1 cellular context compared by ENCODE assay signal in genomic region chr10:71284544-71285179, GRCh38.
TF ChIP-seq lines count a peak whose summit lies in the region.

No MANE protein-coding gene starts in this region.

TF ChIP-seq in GM12878, 131 proteins besides CTCF, POLR2A, EP300 and RAD21:
- TF ChIP-seq BCL11A (IDR thresholded peaks at IDR 0.05; ENCODE audit: low read depth, low read length) = no peak
- TF ChIP-seq JUNB (IDR thresholded peaks at IDR 0.05) = no peak
- TF ChIP-seq, protein P1, sequence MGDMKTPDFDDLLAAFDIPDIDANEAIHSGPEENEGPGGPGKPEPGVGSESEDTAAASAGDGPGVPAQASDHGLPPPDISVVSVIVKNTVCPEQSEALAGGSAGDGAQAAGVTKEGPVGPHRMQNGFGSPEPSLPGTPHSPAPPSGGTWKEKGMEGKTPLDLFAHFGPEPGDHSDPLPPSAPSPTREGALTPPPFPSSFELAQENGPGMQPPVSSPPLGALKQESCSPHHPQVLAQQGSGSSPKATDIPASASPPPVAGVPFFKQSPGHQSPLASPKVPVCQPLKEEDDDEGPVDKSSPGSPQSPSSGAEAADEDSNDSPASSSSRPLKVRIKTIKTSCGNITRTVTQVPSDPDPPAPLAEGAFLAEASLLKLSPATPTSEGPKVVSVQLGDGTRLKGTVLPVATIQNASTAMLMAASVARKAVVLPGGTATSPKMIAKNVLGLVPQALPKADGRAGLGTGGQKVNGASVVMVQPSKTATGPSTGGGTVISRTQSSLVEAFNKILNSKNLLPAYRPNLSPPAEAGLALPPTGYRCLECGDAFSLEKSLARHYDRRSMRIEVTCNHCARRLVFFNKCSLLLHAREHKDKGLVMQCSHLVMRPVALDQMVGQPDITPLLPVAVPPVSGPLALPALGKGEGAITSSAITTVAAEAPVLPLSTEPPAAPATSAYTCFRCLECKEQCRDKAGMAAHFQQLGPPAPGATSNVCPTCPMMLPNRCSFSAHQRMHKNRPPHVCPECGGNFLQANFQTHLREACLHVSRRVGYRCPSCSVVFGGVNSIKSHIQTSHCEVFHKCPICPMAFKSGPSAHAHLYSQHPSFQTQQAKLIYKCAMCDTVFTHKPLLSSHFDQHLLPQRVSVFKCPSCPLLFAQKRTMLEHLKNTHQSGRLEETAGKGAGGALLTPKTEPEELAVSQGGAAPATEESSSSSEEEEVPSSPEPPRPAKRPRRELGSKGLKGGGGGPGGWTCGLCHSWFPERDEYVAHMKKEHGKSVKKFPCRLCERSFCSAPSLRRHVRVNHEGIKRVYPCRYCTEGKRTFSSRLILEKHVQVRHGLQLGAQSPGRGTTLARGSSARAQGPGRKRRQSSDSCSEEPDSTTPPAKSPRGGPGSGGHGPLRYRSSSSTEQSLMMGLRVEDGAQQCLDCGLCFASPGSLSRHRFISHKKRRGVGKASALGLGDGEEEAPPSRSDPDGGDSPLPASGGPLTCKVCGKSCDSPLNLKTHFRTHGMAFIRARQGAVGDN (IDR thresholded peaks at IDR 0.05) = no peak
- TF ChIP-seq PML (IDR thresholded peaks at IDR 0.05; ENCODE audit: low read length) = no peak
- TF ChIP-seq ZBTB40 (IDR thresholded peaks at IDR 0.05; ENCODE audit: borderline replicate concordance) = no peak
- TF ChIP-seq IRF3 (IDR thresholded peaks at IDR 0.05) = no peak
- TF ChIP-seq SREBF1 (IDR thresholded peaks at IDR 0.05; ENCODE audit: low read length) = no peak
- TF ChIP-seq NR2C1 (IDR thresholded peaks at IDR 0.05) = no peak
- TF ChIP-seq STAT1 (conservative IDR thresholded peaks at IDR 0.05) = no peak
- no peak for TF ChIP-seq SIX5 (IDR thresholded peaks at IDR 0.05; ENCODE audit: low read depth, low read length, severe bottlenecking)
- no peak for TF ChIP-seq CBX5 (IDR thresholded peaks at IDR 0.05; ENCODE audit: low read depth)
- TF ChIP-seq E2F4 (IDR thresholded peaks at IDR 0.05; ENCODE audit: low read depth, low read length) = no peak
- no peak for TF ChIP-seq ATF2 (IDR thresholded peaks at IDR 0.05; ENCODE audit: low read length)
- no peak for TF ChIP-seq LARP7 (IDR thresholded peaks at IDR 0.05)
- TF ChIP-seq POU2F2 (IDR thresholded peaks at IDR 0.05; ENCODE audit: borderline replicate concordance, low read depth, low read length) = no peak
- TF ChIP-seq MEF2B (IDR thresholded peaks at IDR 0.05; ENCODE audit: partially characterized antibody, poor library complexity, severe bottlenecking) = no peak
